9 cellular contexts compared by ENCODE assay signal in the genomic region with DNA sequence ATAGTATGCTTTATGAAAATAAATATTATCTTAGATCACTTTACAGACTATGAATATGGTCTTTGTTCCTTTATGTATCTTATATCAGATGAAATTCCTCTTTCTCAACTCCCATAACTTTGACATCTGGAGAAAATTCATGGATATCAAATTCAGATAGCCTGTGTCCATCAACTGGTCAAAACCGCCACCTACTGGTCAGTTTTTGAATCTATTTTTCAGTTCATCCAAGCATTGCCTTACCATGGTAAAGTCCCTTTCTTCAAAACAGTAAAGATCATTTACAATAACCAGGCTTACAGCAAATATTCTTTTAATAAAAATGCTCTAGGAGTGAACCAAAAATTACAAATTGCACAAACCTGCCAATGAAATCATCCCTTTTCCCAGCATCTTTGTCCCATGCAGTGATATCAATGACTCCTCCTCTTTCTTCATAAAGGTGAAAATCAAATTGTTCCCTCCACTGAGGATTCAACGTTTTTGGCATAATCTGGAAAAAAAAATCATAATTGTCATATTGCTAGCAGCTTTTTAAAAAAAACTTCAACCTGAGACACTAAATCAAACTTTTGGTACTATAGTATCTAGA.
DNase-seq lines count a peak whose midpoint lies in the region; ATAC-seq, FAIRE-seq and TF ChIP-seq lines count a peak whose summit lies in the region.
"Had no signal": no experiment of that assay in that cellular context is flagged by ENCODE, and none has a peak within 500 bp of the region (broad histone marks: within the 10 kb centered on the region; RNA-seq: fewer than 3 reads in every experiment).

No MANE protein-coding gene starts in this region.

- H3K4me3 ChIP-seq in HFF-Myc (replicated peaks; ENCODE audit: low read depth, low read length) (no peak overlapping the region), fibroblast of mammary gland (ENCODE audit: control insufficient read depth, low read depth, low read length) (no peak overlapping the region), small intestine (ENCODE audit: low read depth in 1 of 2, low read length in 2 of 2) (no peak overlapping the region)

- no peaks in the 10 kb centered on the region for H3K36me3 ChIP-seq in small intestine (ENCODE audit: control insufficient read depth in 2 of 2, insufficient read depth in 2 of 2, low read length in 2 of 2)

- no peaks in the 10 kb centered on the region for H3K4me1 Mint-ChIP-seq in effector memory CD8-positive, alpha-beta T cell (ENCODE audit: low read depth in 2 of 2)
- H3K4me1 Mint-ChIP-seq: activated naive CD8-positive, alpha-beta T cell treated with anti-CD3 and anti-CD28 coated beads, Interleukin-2, amount 10 ng/mL, durations not matched to agents 7 days and 5 days had no signal

- no peak overlapping the region for H3K4me3 Mint-ChIP-seq in effector memory CD8-positive, alpha-beta T cell
- H3K4me3 Mint-ChIP-seq: activated naive CD8-positive, alpha-beta T cell treated with anti-CD3 and anti-CD28 coated beads, Interleukin-2, amount 10 ng/mL, durations not matched to agents 7 days and 5 days had no signal

- peak; percentile 63 for TF ChIP-seq CTCF in HFF-Myc (IDR thresholded peaks at IDR 0.05; ENCODE audit: low read depth, low read length, missing control alignments)
- peak; percentile 68 for TF ChIP-seq CTCF in fibroblast of mammary gland (conservative IDR thresholded peaks at IDR 0.05; ENCODE audit: control insufficient read depth, insufficient read depth, low read depth, low read length)

- H3K36me3 Mint-ChIP-seq in effector memory CD8-positive, alpha-beta T cell (ENCODE audit: insufficient read depth), result no peaks in the 10 kb centered on the region
- H3K36me3 Mint-ChIP-seq: activated naive CD8-positive, alpha-beta T cell treated with anti-CD3 and anti-CD28 coated beads, Interleukin-2, amount 10 ng/mL, durations not matched to agents 7 days and 5 days had no signal

- FAIRE-seq in small intestine (lab: Jason Lieb, UNC), result no peak

- H3K27me3 Mint-ChIP-seq in effector memory CD8-positive, alpha-beta T cell, result peaks cover 0 to 6% of the 10 kb centered on the region in 2 donors

- ATAC-seq in effector memory CD8-positive, alpha-beta T cell (replicated peaks), result no peak

- H3K9me3 ChIP-seq in small intestine (ENCODE audit: control insufficient read depth, low read depth), result no peaks in the 10 kb centered on the region

- H3K27me3 ChIP-seq in small intestine (ENCODE audit: control insufficient read depth in 2 of 2, insufficient read depth in 2 of 2, low read length in 2 of 2), result no peaks in the 10 kb centered on the region

- 17 to 29% (median 23%) methylated on average over 2 of the region's 2 CpGs for WGBS in small intestine, 3 donors

- no peak overlapping the region for H3K27ac ChIP-seq in small intestine (ENCODE audit: low read depth in 1 of 2, low read length in 1 of 2)

- DNase-seq in NCI-H82 (lab: John Stamatoyannopoulos, UW) (peak; percentile 58), NCI-H82 treated with DMSO at 0.1 percent for 48 hours (lab: John Stamatoyannopoulos, UW; ENCODE audit: unreplicated experiment) (no peak), HFF-Myc (ENCODE audit: extremely low read depth, low read depth) (peak; percentile 19), RPMI7951 (ENCODE audit: low read depth) (peak; percentile 36), fibroblast of mammary gland (ENCODE audit: low read depth) (peak; percentile 60), small intestine (peak; percentile 31), NOMO-1 treated with DMSO at 0.1 percent for 48 hours (lab: John Stamatoyannopoulos, UW; ENCODE audit: unreplicated experiment) (no peak)
- no peak for DNase-seq in effector memory CD8-positive, alpha-beta T cell
- DNase-seq: activated naive CD8-positive, alpha-beta T cell treated with anti-CD3 and anti-CD28 coated beads, Interleukin-2, amount 10 ng/mL, durations not matched to agents 7 days and 5 days had no signal

- no peak overlapping the region for H3K27ac Mint-ChIP-seq in effector memory CD8-positive, alpha-beta T cell
- H3K27ac Mint-ChIP-seq: activated naive CD8-positive, alpha-beta T cell treated with anti-CD3 and anti-CD28 coated beads, Interleukin-2, amount 10 ng/mL, durations not matched to agents 7 days and 5 days had no signal

- no peaks in the 10 kb centered on the region for H3K4me1 ChIP-seq in small intestine (ENCODE audit: control insufficient read depth in 2 of 2, insufficient read depth in 1 of 2, low read depth in 1 of 2, low read length in 1 of 2)

- H3K9me3 Mint-ChIP-seq in effector memory CD8-positive, alpha-beta T cell, result no peaks in the 10 kb centered on the region
- H3K9me3 Mint-ChIP-seq: activated naive CD8-positive, alpha-beta T cell treated with anti-CD3 and anti-CD28 coated beads, Interleukin-2, amount 10 ng/mL, durations not matched to agents 7 days and 5 days had no signal

Comparison
In these comparisons a context has a peak if more than half of its experiments do, and no peak if none do; other contexts are left out.
1. DNase-seq: peak in NCI-H82 (single experiment), HFF-Myc (single experiment), RPMI7951 (single experiment), fibroblast of mammary gland (single experiment) and small intestine (single experiment); none in NCI-H82 treated with DMSO at 0.1 percent for 48 hours (single experiment), NOMO-1 treated with DMSO at 0.1 percent for 48 hours (single experiment) and effector memory CD8-positive, alpha-beta T cell (0 of 3).